Comparison of ENCODE assay signal across 1 cellular context in the genomic region with DNA sequence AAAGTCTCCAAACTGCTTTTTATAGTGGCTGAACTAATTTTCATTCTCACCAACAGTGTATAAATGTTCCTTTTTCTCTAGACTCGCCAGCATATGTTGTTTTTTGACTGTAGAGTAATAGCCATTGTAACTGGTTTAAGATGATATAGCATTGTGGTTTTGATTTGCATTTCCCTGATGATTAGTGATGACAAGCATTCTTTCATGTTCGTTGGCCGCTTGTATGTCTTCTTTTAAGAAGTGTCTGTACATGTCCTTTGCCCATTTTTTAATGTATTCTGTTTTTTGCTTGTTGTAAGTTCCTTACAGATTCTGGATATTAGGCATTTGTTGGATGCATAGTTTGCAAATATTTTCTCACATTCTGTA.
TF ChIP-seq lines count a peak whose summit lies in the region.

No MANE protein-coding gene starts in this region.

TF ChIP-seq in HepG2, 621 proteins besides CTCF, POLR2A, EP300 and RAD21 (continued from another document):
- TF ChIP-seq TOE1 (CRISPR knock-in tag; IDR thresholded peaks at IDR 0.05) (no peak), RBM39 (IDR thresholded peaks at IDR 0.05; ENCODE audit: low read depth, low read length, poor library complexity, severe bottlenecking) (no peak)
- TF ChIP-seq, protein P1, sequence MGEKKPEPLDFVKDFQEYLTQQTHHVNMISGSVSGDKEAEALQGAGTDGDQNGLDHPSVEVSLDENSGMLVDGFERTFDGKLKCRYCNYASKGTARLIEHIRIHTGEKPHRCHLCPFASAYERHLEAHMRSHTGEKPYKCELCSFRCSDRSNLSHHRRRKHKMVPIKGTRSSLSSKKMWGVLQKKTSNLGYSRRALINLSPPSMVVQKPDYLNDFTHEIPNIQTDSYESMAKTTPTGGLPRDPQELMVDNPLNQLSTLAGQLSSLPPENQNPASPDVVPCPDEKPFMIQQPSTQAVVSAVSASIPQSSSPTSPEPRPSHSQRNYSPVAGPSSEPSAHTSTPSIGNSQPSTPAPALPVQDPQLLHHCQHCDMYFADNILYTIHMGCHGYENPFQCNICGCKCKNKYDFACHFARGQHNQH (CRISPR knock-in tag; IDR thresholded peaks at IDR 0.05): no peak
